ENCODE assay signal across 8 cellular contexts in the genomic region with DNA sequence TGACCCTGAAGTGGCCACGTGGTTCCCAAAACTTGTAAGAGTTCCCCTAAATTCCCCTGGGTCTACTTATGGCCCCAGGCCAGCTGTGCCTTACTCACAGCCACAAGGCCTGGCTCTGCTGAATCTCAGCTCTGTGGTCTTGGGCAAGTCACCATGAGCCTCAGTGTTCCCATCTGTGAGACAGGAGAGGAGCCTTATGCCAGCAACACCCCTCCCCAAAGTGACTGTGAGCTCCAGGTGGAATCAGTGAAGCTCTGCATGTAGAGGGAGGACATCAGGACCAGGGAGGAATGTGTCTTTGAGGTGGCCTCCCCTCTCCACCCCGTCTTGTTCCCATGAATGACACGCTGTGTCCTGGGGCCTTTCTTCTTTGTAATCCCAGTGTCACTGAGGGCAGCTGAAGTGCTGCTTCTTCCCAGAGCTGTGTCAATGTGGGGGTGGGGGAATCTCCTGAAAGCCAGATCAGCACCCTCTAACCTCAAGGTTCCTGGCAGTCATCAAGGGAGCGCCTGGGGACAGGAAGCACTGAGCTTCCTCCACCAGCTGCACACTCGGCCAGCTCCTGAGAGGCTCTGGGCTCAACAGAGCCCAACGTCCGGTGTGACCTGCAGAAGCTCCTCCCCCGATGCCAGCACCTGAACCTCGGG.
A peak's percentile ranks its signal among the peaks of the same experiment; 100 is the strongest.
DNase-seq lines count a peak whose midpoint lies in the region; ATAC-seq, FAIRE-seq and TF ChIP-seq lines count a peak whose summit lies in the region.

No MANE protein-coding gene starts in this region.

- H3K27me3 ChIP-seq in Panc1 (ENCODE audit: control insufficient read depth, insufficient read depth, low read length): no peaks in the 10 kb centered on the region

- intact Hi-C loops in Panc1 (cut with micrococcal nuclease; ENCODE audit: unreplicated experiment) (no loop called here), posterior vena cava (cut with DNase I) (no loop called here)

- peaks cover 87% of the 10 kb centered on the region for H3K4me1 ChIP-seq in Panc1 (ENCODE audit: control insufficient read depth, insufficient read depth, low read length)

- TF ChIP-seq CTCF in Panc1 (IDR thresholded peaks at IDR 0.05) (no peak), epithelial cell of esophagus (IDR thresholded peaks at IDR 0.05; ENCODE audit: insufficient read depth, low read depth, low read length, missing control alignments) (no peak)

- CTCF ChIA-PET in Panc1 (lab: Charles Lee): interaction anchor here (0.6 to 1.2 kb wide), 6 partner anchors 15 to 909 kb away, joined by 3 to 12 read pairs (median 4); no protein-coding TSS in a partner anchor

- no peaks in the 10 kb centered on the region for H3K9me3 ChIP-seq in Panc1 (ENCODE audit: control insufficient read depth, insufficient read depth, low read depth, low read length)

- POLR2A ChIA-PET in Panc1 (lab: Charles Lee): interaction anchor here (0.7 to 1.3 kb wide), 4 partner anchors 9 to 25 kb away, joined by 3 to 7 read pairs (median 4); no protein-coding TSS in a partner anchor

- no peak overlapping the region for H3K4me3 ChIP-seq in Panc1 (ENCODE audit: low read depth in 2 of 2, low read length in 2 of 2)
- H3K4me3 ChIP-seq in epithelial cell of esophagus (ENCODE audit: low read length): no peak overlapping the region

- DNase-seq in AML-193 (lab: John Stamatoyannopoulos, UW) (peak; percentile 68 to 72), GM18507 (ENCODE audit: extremely low spot score, insufficient read length, low read depth) (no peak), Panc1 (ENCODE audit: low read depth, low spot score) (no peak), epithelial cell of esophagus (ENCODE audit: low read depth) (peak; percentile 53), posterior vena cava (ENCODE audit: low spot score) (peak; percentile 91), NCI-H748 (lab: John Stamatoyannopoulos, UW; ENCODE audit: unreplicated experiment) (no peak), cerebellum (ENCODE audit: low spot score) (no peak)

- FAIRE-seq in GM18507 (lab: Jason Lieb, UNC): peak; percentile 93

- ATAC-seq in HG02885 (IDR thresholded peaks at IDR 0.05; ENCODE audit: poor library complexity, unreplicated experiment) (peak; percentile 54), Panc1 (peak; percentile 54)

- no peaks in the 10 kb centered on the region for H3K36me3 ChIP-seq in Panc1 (ENCODE audit: control insufficient read depth, insufficient read depth, low read length)

- peak overlapping the region; percentile 92 for H3K27ac ChIP-seq in Panc1 (ENCODE audit: low read length)

- BruUV-seq in Panc1 (replicated peaks; lab: Mats Ljungman, UMichigan): no TSS peak

- in situ Hi-C loops in Panc1 (cut with HindIII; ENCODE audit: low pct_unique_long_range_greater_than_20kb, low sequenced_read_pairs): no loop called here

Comparison
In these comparisons a context has a peak if more than half of its experiments do, and no peak if none do; other contexts are left out.
1. DNase-seq: peak in AML-193 (2 of 2), epithelial cell of esophagus (single experiment) and posterior vena cava (single experiment); none in GM18507 (single experiment), Panc1 (single experiment), NCI-H748 (single experiment) and cerebellum (single experiment).